1 cellular context compared by ENCODE assay signal in the genomic region with DNA sequence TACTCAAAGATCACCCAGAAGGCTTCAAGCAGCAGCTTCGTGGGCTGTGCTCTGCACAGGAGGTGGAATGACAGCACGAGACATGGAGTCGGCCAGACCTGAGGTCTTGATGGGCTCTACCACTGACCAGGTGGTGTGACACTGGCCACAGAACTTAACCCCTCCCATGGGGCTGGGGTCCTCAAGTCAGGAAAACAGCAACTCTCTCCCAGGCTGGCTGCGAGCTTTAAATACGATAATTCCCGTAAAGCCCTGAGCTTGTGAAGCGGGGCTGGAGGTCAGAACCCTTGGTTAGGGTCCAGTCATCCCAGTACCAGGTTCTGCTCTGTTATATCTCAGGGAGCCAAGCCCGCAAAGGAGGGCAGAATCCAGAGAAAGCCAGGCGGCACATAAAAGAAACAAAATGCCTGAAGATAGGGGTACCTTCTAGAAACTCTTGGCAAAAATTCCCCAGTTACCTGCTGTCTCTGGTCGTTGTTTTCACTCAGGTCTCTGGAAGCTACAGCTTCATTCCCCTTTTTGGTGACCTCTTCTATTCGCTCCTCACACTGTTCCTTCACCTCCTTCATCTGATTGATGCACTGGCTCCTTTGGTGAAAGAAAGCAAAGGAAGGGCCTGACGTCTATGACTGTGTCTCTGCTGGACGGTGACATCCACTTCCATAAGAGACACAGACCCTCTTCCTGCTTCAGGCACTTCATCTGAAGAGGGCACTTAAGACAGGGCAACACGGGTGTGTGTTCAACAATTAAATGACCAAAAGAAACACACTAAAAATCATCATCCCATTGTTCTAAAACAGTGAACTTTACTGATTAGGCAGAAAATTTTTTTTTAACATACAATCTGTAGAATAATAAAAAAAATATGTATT.
TF ChIP-seq lines count a peak whose summit lies in the region.

No MANE protein-coding gene starts in this region.

TF ChIP-seq in IMR-90, 13 proteins besides CTCF, POLR2A, EP300 and RAD21:
- TF ChIP-seq BHLHE40 (IDR thresholded peaks at IDR 0.05; ENCODE audit: low read depth, low read length) (no peak), MAZ (IDR thresholded peaks at IDR 0.05; ENCODE audit: borderline replicate concordance, low read depth, low read length) (no peak), SMC3 (IDR thresholded peaks at IDR 0.05; ENCODE audit: low read depth, low read length) (no peak), NFE2L2 (IDR thresholded peaks at IDR 0.05; ENCODE audit: low read depth, low read length) (no peak), MXI1 (IDR thresholded peaks at IDR 0.05; ENCODE audit: borderline replicate concordance, low read depth, low read length) (no peak), CHD1 (IDR thresholded peaks at IDR 0.05; ENCODE audit: low read depth, low read length) (no peak), CEBPB (IDR thresholded peaks at IDR 0.05; ENCODE audit: low read depth, low read length) (no peak), MAFK (IDR thresholded peaks at IDR 0.05; ENCODE audit: low read depth, low read length) (no peak)
